1 cellular context compared by ENCODE assay signal in the genomic region with DNA sequence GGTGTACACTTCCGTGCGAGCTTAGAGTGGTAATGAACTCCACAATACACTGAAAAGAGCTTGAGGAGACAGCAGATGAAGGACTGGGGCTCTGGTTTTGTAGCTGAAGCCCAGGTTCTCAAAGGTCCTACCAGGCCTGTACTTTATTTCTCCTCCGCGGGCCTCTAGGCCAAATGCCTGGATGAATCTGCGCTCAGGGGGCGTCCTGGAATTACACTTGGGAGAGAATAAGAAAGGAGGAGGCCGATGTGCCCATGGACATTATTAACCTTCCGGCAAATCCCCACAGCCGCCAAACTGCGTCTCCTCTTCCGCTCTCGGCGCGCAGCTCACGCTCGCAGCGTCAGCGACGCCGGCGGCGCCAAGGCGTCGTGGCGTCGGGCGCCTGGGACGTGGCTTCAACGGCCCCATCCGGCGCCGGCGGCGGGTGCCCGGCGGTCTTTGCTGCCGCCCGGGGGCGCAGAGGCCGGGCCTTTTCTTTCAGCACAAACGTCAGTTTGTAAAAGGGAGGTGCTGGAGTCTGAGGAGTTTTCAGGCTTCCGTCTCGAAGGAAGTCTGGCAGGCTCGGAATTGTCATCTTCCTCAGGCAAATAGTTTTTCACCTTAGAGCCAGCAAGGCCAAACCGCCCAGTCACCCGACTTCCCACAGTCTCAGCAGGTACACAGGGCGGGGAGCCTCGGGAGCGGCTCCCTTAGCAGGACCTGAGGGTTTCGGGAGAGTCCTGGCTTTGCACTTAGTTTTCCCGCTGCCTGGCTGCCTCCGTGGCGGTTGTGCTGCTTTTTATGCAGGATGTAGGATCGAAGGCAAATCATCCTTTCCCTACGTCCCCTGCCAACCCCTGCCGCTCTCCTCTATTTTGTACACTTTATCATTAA.
A peak's percentile ranks its signal among the peaks of the same experiment; 100 is the strongest.
TF ChIP-seq lines count a peak whose summit lies in the region.

Gene CCDC7, plus strand, starts transcription at position 401 of the 876 bp plus-strand sequence. CDS start 5,503 bp downstream, outside the sequence.

TF ChIP-seq in K562, 482 proteins besides CTCF, POLR2A, EP300 and RAD21 (continued from another document and continues in another):
- TF ChIP-seq SIX5 (IDR thresholded peaks at IDR 0.05; ENCODE audit: borderline replicate concordance in 1 of 2, insufficient read depth in 1 of 2, low read depth in 1 of 2, low read length in 2 of 2) (no peak), MYBL2 (IDR thresholded peaks at IDR 0.05; ENCODE audit: low read depth) (no peak), MYBL2 (CRISPR knock-in tag; IDR thresholded peaks at IDR 0.05; ENCODE audit: borderline replicate concordance) (no peak), RB1 (IDR thresholded peaks at IDR 0.05; ENCODE audit: low read depth) (peak; percentile 84; the same call in 1 of the 2 replicates), SUPT5H (IDR thresholded peaks at IDR 0.05) (peak; percentile 81), RUNX1 (IDR thresholded peaks at IDR 0.05; ENCODE audit: low read depth) (peak; percentile 31; the same call in 1 of the 2 replicates), HNRNPLL (IDR thresholded peaks at IDR 0.05; ENCODE audit: low read depth, low read length, poor library complexity, severe bottlenecking) (peak; percentile 100), SMARCE1 (IDR thresholded peaks at IDR 0.05) (0 out of 2 replicates have a peak, but pooled peaks have one; percentile 25), HINFP (tag; conservative IDR thresholded peaks at IDR 0.05; ENCODE audit: low read depth) (no peak), MAFG (tag; conservative IDR thresholded peaks at IDR 0.05) (no peak), TCF15 (CRISPR knock-in tag; IDR thresholded peaks at IDR 0.05) (no peak), SIRT6 (IDR thresholded peaks at IDR 0.05; ENCODE audit: low read depth, low read length) (no peak), PHF20 (IDR thresholded peaks at IDR 0.05; ENCODE audit: partially characterized antibody) (peak; percentile 84), TBL1XR1 (IDR thresholded peaks at IDR 0.05; ENCODE audit: low read length in 2 of 2) (no peak), ZNF668 (CRISPR knock-in tag; IDR thresholded peaks at IDR 0.05) (no peak), FOXJ3 (CRISPR knock-in tag; IDR thresholded peaks at IDR 0.05) (no peak), RBM14 (IDR thresholded peaks at IDR 0.05; ENCODE audit: borderline replicate concordance, insufficient read depth, low read depth, low read length) (no peak), SMARCC2 (IDR thresholded peaks at IDR 0.05; ENCODE audit: low read depth) (no peak; the same call in 1 of the 2 replicates), JUND (IDR thresholded peaks at IDR 0.05; ENCODE audit: borderline replicate concordance, low read depth, low read length) (no peak; the same call in none of the 2 replicates), JUND (tag; IDR thresholded peaks at IDR 0.05; ENCODE audit: borderline replicate concordance, low read depth, low read length) (peak; percentile 48; the same call in 1 of the 3 replicates), HDAC2 (IDR thresholded peaks at IDR 0.05) (0 out of 2 replicates have a peak, but pooled peaks have one; percentile 16), HEY1 (CRISPR knock-in tag; IDR thresholded peaks at IDR 0.05; ENCODE audit: borderline replicate concordance) (no peak), SP1 (CRISPR knock-in tag; IDR thresholded peaks at IDR 0.05) (peak; percentile 53; the same call in 1 of the 2 replicates), RBM22 (IDR thresholded peaks at IDR 0.05; ENCODE audit: low read depth, low read length, poor library complexity, severe bottlenecking) (peak; percentile 53), ZNF224 (CRISPR knock-in tag; IDR thresholded peaks at IDR 0.05) (no peak), KLF16 (IDR thresholded peaks at IDR 0.05) (no peak), NR2C2 (CRISPR knock-in tag; IDR thresholded peaks at IDR 0.05) (no peak), NR2C2 (tag; IDR thresholded peaks at IDR 0.05) (no peak; the same call in 1 of the 2 replicates), PRPF4 (IDR thresholded peaks at IDR 0.05; ENCODE audit: insufficient read depth, low read depth, low read length, poor library complexity, severe bottlenecking) (no peak), SIN3B (IDR thresholded peaks at IDR 0.05; ENCODE audit: low read depth) (0 out of 2 replicates have a peak, but pooled peaks have one; percentile 32), ATF4 (CRISPR knock-in tag; IDR thresholded peaks at IDR 0.05) (no peak), BDP1 (IDR thresholded peaks at IDR 0.05; ENCODE audit: insufficient read depth, insufficient read length) (no peak), TARDBP (IDR thresholded peaks at IDR 0.05) (0 out of 2 replicates have a peak, but pooled peaks have one; percentile 35)
- TF ChIP-seq, protein P1, sequence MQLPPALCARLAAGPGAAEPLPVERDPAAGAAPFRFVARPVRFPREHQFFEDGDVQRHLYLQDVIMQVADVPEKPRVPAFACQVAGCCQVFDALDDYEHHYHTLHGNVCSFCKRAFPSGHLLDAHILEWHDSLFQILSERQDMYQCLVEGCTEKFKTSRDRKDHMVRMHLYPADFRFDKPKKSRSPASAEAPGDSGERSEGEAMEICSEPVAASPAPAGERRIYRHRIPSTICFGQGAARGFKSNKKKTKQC (CRISPR knock-in tag; IDR thresholded peaks at IDR 0.05): no peak
- TF ChIP-seq, protein P2, sequence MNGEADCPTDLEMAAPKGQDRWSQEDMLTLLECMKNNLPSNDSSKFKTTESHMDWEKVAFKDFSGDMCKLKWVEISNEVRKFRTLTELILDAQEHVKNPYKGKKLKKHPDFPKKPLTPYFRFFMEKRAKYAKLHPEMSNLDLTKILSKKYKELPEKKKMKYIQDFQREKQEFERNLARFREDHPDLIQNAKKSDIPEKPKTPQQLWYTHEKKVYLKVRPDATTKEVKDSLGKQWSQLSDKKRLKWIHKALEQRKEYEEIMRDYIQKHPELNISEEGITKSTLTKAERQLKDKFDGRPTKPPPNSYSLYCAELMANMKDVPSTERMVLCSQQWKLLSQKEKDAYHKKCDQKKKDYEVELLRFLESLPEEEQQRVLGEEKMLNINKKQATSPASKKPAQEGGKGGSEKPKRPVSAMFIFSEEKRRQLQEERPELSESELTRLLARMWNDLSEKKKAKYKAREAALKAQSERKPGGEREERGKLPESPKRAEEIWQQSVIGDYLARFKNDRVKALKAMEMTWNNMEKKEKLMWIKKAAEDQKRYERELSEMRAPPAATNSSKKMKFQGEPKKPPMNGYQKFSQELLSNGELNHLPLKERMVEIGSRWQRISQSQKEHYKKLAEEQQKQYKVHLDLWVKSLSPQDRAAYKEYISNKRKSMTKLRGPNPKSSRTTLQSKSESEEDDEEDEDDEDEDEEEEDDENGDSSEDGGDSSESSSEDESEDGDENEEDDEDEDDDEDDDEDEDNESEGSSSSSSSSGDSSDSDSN (IDR thresholded peaks at IDR 0.05; ENCODE audit: borderline replicate concordance in 1 of 2, low read depth in 2 of 2, low read length in 2 of 2): peak; percentile 100
- TF ChIP-seq, protein P3, sequence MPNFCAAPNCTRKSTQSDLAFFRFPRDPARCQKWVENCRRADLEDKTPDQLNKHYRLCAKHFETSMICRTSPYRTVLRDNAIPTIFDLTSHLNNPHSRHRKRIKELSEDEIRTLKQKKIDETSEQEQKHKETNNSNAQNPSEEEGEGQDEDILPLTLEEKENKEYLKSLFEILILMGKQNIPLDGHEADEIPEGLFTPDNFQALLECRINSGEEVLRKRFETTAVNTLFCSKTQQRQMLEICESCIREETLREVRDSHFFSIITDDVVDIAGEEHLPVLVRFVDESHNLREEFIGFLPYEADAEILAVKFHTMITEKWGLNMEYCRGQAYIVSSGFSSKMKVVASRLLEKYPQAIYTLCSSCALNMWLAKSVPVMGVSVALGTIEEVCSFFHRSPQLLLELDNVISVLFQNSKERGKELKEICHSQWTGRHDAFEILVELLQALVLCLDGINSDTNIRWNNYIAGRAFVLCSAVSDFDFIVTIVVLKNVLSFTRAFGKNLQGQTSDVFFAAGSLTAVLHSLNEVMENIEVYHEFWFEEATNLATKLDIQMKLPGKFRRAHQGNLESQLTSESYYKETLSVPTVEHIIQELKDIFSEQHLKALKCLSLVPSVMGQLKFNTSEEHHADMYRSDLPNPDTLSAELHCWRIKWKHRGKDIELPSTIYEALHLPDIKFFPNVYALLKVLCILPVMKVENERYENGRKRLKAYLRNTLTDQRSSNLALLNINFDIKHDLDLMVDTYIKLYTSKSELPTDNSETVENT (CRISPR knock-in tag; IDR thresholded peaks at IDR 0.05): no peak
- TF ChIP-seq, protein P4, sequence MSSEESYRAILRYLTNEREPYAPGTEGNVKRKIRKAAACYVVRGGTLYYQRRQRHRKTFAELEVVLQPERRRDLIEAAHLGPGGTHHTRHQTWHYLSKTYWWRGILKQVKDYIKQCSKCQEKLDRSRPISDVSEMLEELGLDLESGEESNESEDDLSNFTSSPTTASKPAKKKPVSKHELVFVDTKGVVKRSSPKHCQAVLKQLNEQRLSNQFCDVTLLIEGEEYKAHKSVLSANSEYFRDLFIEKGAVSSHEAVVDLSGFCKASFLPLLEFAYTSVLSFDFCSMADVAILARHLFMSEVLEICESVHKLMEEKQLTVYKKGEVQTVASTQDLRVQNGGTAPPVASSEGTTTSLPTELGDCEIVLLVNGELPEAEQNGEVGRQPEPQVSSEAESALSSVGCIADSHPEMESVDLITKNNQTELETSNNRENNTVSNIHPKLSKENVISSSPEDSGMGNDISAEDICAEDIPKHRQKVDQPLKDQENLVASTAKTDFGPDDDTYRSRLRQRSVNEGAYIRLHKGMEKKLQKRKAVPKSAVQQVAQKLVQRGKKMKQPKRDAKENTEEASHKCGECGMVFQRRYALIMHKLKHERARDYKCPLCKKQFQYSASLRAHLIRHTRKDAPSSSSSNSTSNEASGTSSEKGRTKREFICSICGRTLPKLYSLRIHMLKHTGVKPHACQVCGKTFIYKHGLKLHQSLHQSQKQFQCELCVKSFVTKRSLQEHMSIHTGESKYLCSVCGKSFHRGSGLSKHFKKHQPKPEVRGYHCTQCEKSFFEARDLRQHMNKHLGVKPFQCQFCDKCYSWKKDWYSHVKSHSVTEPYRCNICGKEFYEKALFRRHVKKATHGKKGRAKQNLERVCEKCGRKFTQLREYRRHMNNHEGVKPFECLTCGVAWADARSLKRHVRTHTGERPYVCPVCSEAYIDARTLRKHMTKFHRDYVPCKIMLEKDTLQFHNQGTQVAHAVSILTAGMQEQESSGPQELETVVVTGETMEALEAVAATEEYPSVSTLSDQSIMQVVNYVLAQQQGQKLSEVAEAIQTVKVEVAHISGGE (CRISPR knock-in tag; IDR thresholded peaks at IDR 0.05): peak in 1 of 3 experiments; percentile 83; a peak in 3 of 6 replicates
- TF ChIP-seq, protein P5, sequence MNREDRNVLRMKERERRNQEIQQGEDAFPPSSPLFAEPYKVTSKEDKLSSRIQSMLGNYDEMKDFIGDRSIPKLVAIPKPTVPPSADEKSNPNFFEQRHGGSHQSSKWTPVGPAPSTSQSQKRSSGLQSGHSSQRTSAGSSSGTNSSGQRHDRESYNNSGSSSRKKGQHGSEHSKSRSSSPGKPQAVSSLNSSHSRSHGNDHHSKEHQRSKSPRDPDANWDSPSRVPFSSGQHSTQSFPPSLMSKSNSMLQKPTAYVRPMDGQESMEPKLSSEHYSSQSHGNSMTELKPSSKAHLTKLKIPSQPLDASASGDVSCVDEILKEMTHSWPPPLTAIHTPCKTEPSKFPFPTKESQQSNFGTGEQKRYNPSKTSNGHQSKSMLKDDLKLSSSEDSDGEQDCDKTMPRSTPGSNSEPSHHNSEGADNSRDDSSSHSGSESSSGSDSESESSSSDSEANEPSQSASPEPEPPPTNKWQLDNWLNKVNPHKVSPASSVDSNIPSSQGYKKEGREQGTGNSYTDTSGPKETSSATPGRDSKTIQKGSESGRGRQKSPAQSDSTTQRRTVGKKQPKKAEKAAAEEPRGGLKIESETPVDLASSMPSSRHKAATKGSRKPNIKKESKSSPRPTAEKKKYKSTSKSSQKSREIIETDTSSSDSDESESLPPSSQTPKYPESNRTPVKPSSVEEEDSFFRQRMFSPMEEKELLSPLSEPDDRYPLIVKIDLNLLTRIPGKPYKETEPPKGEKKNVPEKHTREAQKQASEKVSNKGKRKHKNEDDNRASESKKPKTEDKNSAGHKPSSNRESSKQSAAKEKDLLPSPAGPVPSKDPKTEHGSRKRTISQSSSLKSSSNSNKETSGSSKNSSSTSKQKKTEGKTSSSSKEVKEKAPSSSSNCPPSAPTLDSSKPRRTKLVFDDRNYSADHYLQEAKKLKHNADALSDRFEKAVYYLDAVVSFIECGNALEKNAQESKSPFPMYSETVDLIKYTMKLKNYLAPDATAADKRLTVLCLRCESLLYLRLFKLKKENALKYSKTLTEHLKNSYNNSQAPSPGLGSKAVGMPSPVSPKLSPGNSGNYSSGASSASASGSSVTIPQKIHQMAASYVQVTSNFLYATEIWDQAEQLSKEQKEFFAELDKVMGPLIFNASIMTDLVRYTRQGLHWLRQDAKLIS (CRISPR knock-in tag; IDR thresholded peaks at IDR 0.05): no peak; the same call in 1 of the 2 replicates
- TF ChIP-seq, protein P6, sequence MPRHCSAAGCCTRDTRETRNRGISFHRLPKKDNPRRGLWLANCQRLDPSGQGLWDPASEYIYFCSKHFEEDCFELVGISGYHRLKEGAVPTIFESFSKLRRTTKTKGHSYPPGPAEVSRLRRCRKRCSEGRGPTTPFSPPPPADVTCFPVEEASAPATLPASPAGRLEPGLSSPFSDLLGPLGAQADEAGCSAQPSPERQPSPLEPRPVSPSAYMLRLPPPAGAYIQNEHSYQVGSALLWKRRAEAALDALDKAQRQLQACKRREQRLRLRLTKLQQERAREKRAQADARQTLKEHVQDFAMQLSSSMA (CRISPR knock-in tag; IDR thresholded peaks at IDR 0.05): 0 out of 2 replicates have a peak, but pooled peaks have one; percentile 25
- TF ChIP-seq, protein P7, sequence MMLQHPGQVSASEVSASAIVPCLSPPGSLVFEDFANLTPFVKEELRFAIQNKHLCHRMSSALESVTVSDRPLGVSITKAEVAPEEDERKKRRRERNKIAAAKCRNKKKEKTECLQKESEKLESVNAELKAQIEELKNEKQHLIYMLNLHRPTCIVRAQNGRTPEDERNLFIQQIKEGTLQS (IDR thresholded peaks at IDR 0.05): no peak
- TF ChIP-seq, protein P7 (CRISPR knock-in tag; conservative IDR thresholded peaks at IDR 0.05): no peak
